Comparison of ENCODE assay signal across 27 cellular contexts in genomic region chrX:115900425-115900824, GRCh38.
"Had no signal": no experiment of that assay in that cellular context is flagged by ENCODE, and none has a peak within 500 bp of the region (broad histone marks: within the 10 kb centered on the region; RNA-seq: fewer than 3 reads in every experiment).

No MANE protein-coding gene starts in this region.

- H3K36me3 ChIP-seq: ascending aorta had no signal

- H3K27ac ChIP-seq: ascending aorta, coronary artery, dorsolateral prefrontal cortex, VCaP had no signal

- H3K4me3 ChIP-seq: ascending aorta, coronary artery, dorsolateral prefrontal cortex had no signal

- H3K36me3 Mint-ChIP-seq: activated naive CD4-positive, alpha-beta T cell treated with anti-CD3 and anti-CD28 coated beads, Interleukin-2, amount 10 ng/mL, durations not matched to agents 7 days and 5 days; activated naive CD4-positive, alpha-beta T cell treated with anti-CD3 and anti-CD28 coated beads, Interleukin-2, amount 50 U/mL, for 72 hours; activated naive CD8-positive, alpha-beta T cell treated with anti-CD3 and anti-CD28 coated beads, Interleukin-2, amount 10 ng/mL, durations not matched to agents 7 days and 5 days had no signal

- DNase-seq: activated CD4-positive, alpha-beta memory T cell treated with anti-CD3 and anti-CD28 coated beads, Interleukin-2, amount 10 ng/mL, durations not matched to agents 7 days and 5 days; activated CD4-positive, alpha-beta T cell treated with anti-CD3 and anti-CD28 coated beads for 1 hour; activated CD4-positive, alpha-beta T cell treated with anti-CD3 and anti-CD28 coated beads for 4 hours; activated CD4-positive, alpha-beta T cell treated with anti-CD3 and anti-CD28 coated beads, Interleukin-2, amount 10 ng/mL, durations not matched to agents 7 days and 5 days; activated CD4-positive, alpha-beta T cell treated with anti-CD3 and anti-CD28 coated beads, Interleukin-2, amount 50 U/mL, for 4 hours; activated CD8-positive, alpha-beta memory T cell treated with anti-CD3 and anti-CD28 coated beads, Interleukin-2, amount 50 U/mL, for 48 hours; activated gamma-delta T cell; activated naive CD4-positive, alpha-beta T cell; activated naive CD4-positive, alpha-beta T cell treated with anti-CD3 and anti-CD28 coated beads, Interleukin-2, amount 10 ng/mL, durations not matched to agents 7 days and 5 days; activated naive CD8-positive, alpha-beta T cell treated with anti-CD3 and anti-CD28 coated beads, Interleukin-2, amount 10 ng/mL, durations not matched to agents 7 days and 5 days; activated T-cell treated with anti-CD3 and anti-CD28 coated beads for 4 hours; activated T-cell treated with anti-CD3 and anti-CD28 coated beads, Interleukin-2, amount 50 U/mL, for 24 hours; activated T-cell treated with anti-CD3 and anti-CD28 coated beads, Interleukin-2, amount 50 U/mL, for 72 hours; dorsolateral prefrontal cortex; effector memory CD4-positive, alpha-beta T cell; endodermal cell; foreskin fibroblast; T-helper 2 cell had no signal

- H3K27me3 ChIP-seq: ascending aorta had no signal

- H3K4me1 Mint-ChIP-seq: activated CD4-positive, alpha-beta memory T cell treated with anti-CD3 and anti-CD28 coated beads, Interleukin-2, amount 10 ng/mL, durations not matched to agents 7 days and 5 days; activated CD4-positive, alpha-beta T cell treated with anti-CD3 and anti-CD28 coated beads, Interleukin-2, amount 10 ng/mL, durations not matched to agents 7 days and 5 days; activated naive CD4-positive, alpha-beta T cell treated with anti-CD3 and anti-CD28 coated beads, Interleukin-2, amount 10 ng/mL, durations not matched to agents 7 days and 5 days; activated naive CD8-positive, alpha-beta T cell treated with anti-CD3 and anti-CD28 coated beads, Interleukin-2, amount 10 ng/mL, durations not matched to agents 7 days and 5 days; brain; central memory CD8-positive, alpha-beta T cell; WTC11 had no signal

- H3K27me3 Mint-ChIP-seq: activated CD4-positive, alpha-beta memory T cell treated with anti-CD3 and anti-CD28 coated beads, Interleukin-2, amount 10 ng/mL, durations not matched to agents 7 days and 5 days; activated CD4-positive, alpha-beta T cell treated with anti-CD3 and anti-CD28 coated beads, Interleukin-2, amount 10 ng/mL, durations not matched to agents 7 days and 5 days; activated naive CD4-positive, alpha-beta T cell treated with anti-CD3 and anti-CD28 coated beads, Interleukin-2, amount 10 ng/mL, durations not matched to agents 7 days and 5 days; activated naive CD8-positive, alpha-beta T cell treated with anti-CD3 and anti-CD28 coated beads, Interleukin-2, amount 10 ng/mL, durations not matched to agents 7 days and 5 days; brain; central memory CD8-positive, alpha-beta T cell; dendritic cell treated with granulocyte-macrophage colony-stimulating factor and Interleukin-4, amounts not matched to agents 40 ng/mL and 50 ng/mL, for 4 days had no signal

- H3K4me1 ChIP-seq: ascending aorta had no signal

- H3K9me3 Mint-ChIP-seq: activated naive CD4-positive, alpha-beta T cell treated with anti-CD3 and anti-CD28 coated beads, Interleukin-2, amount 50 U/mL, for 72 hours; activated T-cell treated with anti-CD3 and anti-CD28 coated beads, Interleukin-2, amount 50 U/mL, for 24 hours; central memory CD8-positive, alpha-beta T cell; endodermal cell; WTC11 had no signal

- H3K27ac Mint-ChIP-seq: activated CD4-positive, alpha-beta memory T cell treated with anti-CD3 and anti-CD28 coated beads, Interleukin-2, amount 10 ng/mL, durations not matched to agents 7 days and 5 days; activated CD4-positive, alpha-beta T cell treated with anti-CD3 and anti-CD28 coated beads, Interleukin-2, amount 10 ng/mL, durations not matched to agents 7 days and 5 days; activated naive CD4-positive, alpha-beta T cell treated with anti-CD3 and anti-CD28 coated beads, Interleukin-2, amount 10 ng/mL, durations not matched to agents 7 days and 5 days; activated naive CD4-positive, alpha-beta T cell treated with anti-CD3 and anti-CD28 coated beads, Interleukin-2, amount 50 U/mL, for 72 hours; activated naive CD8-positive, alpha-beta T cell treated with anti-CD3 and anti-CD28 coated beads, Interleukin-2, amount 10 ng/mL, durations not matched to agents 7 days and 5 days; activated T-cell treated with anti-CD3 and anti-CD28 coated beads, Interleukin-2, amount 50 U/mL, for 24 hours; activated T-cell treated with anti-CD3 and anti-CD28 coated beads, Interleukin-2, amount 50 U/mL, for 72 hours; brain; dendritic cell treated with granulocyte-macrophage colony-stimulating factor and Interleukin-4, amounts not matched to agents 40 ng/mL and 50 ng/mL, for 4 days; endodermal cell; WTC11 had no signal

- FAIRE-seq: frontal cortex had no signal

- H3K4me3 Mint-ChIP-seq: activated CD4-positive, alpha-beta memory T cell treated with anti-CD3 and anti-CD28 coated beads, Interleukin-2, amount 10 ng/mL, durations not matched to agents 7 days and 5 days; activated CD4-positive, alpha-beta T cell treated with anti-CD3 and anti-CD28 coated beads, Interleukin-2, amount 10 ng/mL, durations not matched to agents 7 days and 5 days; activated naive CD4-positive, alpha-beta T cell treated with anti-CD3 and anti-CD28 coated beads, Interleukin-2, amount 10 ng/mL, durations not matched to agents 7 days and 5 days; activated naive CD8-positive, alpha-beta T cell treated with anti-CD3 and anti-CD28 coated beads, Interleukin-2, amount 10 ng/mL, durations not matched to agents 7 days and 5 days; activated T-cell treated with anti-CD3 and anti-CD28 coated beads, Interleukin-2, amount 50 U/mL, for 24 hours; activated T-cell treated with anti-CD3 and anti-CD28 coated beads, Interleukin-2, amount 50 U/mL, for 72 hours; brain; central memory CD8-positive, alpha-beta T cell; dendritic cell treated with granulocyte-macrophage colony-stimulating factor and Interleukin-4, amounts not matched to agents 40 ng/mL and 50 ng/mL, for 4 days; endodermal cell; WTC11 had no signal
